8 cellular contexts compared by ENCODE assay signal in the genomic region with DNA sequence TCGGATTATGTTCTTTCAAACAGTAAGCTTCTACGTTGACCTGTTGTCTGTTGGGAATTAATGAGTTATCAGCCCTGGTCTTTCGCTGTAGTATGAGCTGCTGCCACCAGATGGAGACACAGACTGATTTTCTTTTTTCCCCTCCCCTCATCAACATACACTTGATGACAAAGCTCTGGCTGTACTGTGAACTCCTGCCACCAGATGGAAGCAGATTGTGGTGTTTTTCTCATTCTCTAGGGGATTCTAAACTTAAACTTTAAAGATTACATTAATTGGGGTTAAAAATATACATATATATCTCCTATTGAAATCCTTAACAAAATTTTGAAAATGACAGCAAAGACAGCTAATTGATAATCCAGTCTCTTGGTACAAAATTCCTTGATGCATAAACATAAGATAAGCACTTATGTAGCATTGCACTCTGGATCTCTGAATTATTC. TPM values are rescaled to one million over a fixed set of nuclear protein-coding genes. Genes with fewer than 3 reads are reported as not detected.
A peak's percentile ranks its signal among the peaks of the same experiment; 100 is the strongest.
DNase-seq lines count a peak whose midpoint lies in the region; ATAC-seq and TF ChIP-seq lines count a peak whose summit lies in the region.

No MANE protein-coding gene starts in this region.

- peaks cover 18% of the 10 kb centered on the region for H3K36me3 Mint-ChIP-seq in CD8-positive, alpha-beta T cell
- H3K36me3 Mint-ChIP-seq in activated CD4-positive, alpha-beta T cell treated with anti-CD3 and anti-CD28 coated beads, Interleukin-2, amount 10 ng/mL, durations not matched to agents 24 days and 14 days (ENCODE audit: low read depth): peaks cover 29% of the 10 kb centered on the region

- no peak overlapping the region for H3K4me3 Mint-ChIP-seq in CD8-positive, alpha-beta T cell
- no peak overlapping the region for H3K4me3 Mint-ChIP-seq in activated CD4-positive, alpha-beta T cell treated with anti-CD3 and anti-CD28 coated beads, Interleukin-2, amount 10 ng/mL, durations not matched to agents 24 days and 14 days

- WGBS in lower leg skin, 2 donors: 7 to 11% methylated on average over 3 of the region's 3 CpGs

- no peak for TF ChIP-seq POLR2A in lower leg skin (IDR thresholded peaks at IDR 0.05)

- H3K27ac Mint-ChIP-seq in CD8-positive, alpha-beta T cell: no peak overlapping the region
- H3K27ac Mint-ChIP-seq in activated CD4-positive, alpha-beta T cell treated with anti-CD3 and anti-CD28 coated beads, Interleukin-2, amount 10 ng/mL, durations not matched to agents 24 days and 14 days: peak overlapping the region; percentile 61

- H3K27me3 ChIP-seq in CD8-positive, alpha-beta T cell (ENCODE audit: insufficient read depth, low read length): no peaks in the 10 kb centered on the region

- peak; percentile 29 to 77 (median 54) for DNase-seq in CD8-positive, alpha-beta T cell
- peak; percentile 16 to 81 for DNase-seq in NCI-H524 (lab: John Stamatoyannopoulos, UW)
- peak; percentile 89 for DNase-seq in activated CD4-positive, alpha-beta T cell treated with anti-CD3 and anti-CD28 coated beads, Interleukin-2, amount 10 ng/mL, durations not matched to agents 24 days and 14 days
- no peak for DNase-seq in coronary artery (ENCODE audit: low spot score)
- peak; percentile 71 to 89 for DNase-seq in lower leg skin (ENCODE audit: low spot score in 2 of 2)
- DNase-seq in stimulated activated CD8-positive, alpha-beta memory T cell treated with anti-CD3 and anti-CD28 coated beads, Interleukin-15, amount 100 ng/mL, for 1 hour (ENCODE audit: low read depth): peak; percentile 23

- intact Hi-C loops in CD8-positive, alpha-beta T cell (cut with DNase I, micrococcal nuclease): loop anchor here (1.0 to 10.0 kb wide), 6 partner anchors 147 to 1329 kb away; a partner anchor contains a TSS
- intact Hi-C loops in activated CD4-positive, alpha-beta T cell treated with anti-CD3 and anti-CD28 coated beads, Interleukin-2, amount 10 ng/mL, durations not matched to agents 24 days and 14 days (cut with micrococcal nuclease): loop anchor here (1.0 to 5.0 kb wide), 4 partner anchors 151 to 1332 kb away; no protein-coding TSS in a partner anchor
- intact Hi-C loops in lower leg skin (cut with DNase I; ENCODE audit: low total_unique reads): loop anchor here (10.0 kb wide), 1 partner anchor 209 kb away; no protein-coding TSS in a partner anchor

- no peaks in the 10 kb centered on the region for H3K27me3 Mint-ChIP-seq in CD8-positive, alpha-beta T cell (ENCODE audit: low read depth)
- no peaks in the 10 kb centered on the region for H3K27me3 Mint-ChIP-seq in activated CD4-positive, alpha-beta T cell treated with anti-CD3 and anti-CD28 coated beads, Interleukin-2, amount 10 ng/mL, durations not matched to agents 24 days and 14 days

- ATAC-seq in CD8-positive, alpha-beta T cell: peak; percentile 98
- ATAC-seq in GM19438 (IDR thresholded peaks at IDR 0.05; ENCODE audit: low read depth, unreplicated experiment) (peak; percentile 94), HG03460 (IDR thresholded peaks at IDR 0.05; ENCODE audit: unreplicated experiment) (peak; percentile 91)

- no peak overlapping the region for H3K27ac ChIP-seq in CD8-positive, alpha-beta T cell (ENCODE audit: low read depth, low read length)
- no peak overlapping the region for H3K27ac ChIP-seq in coronary artery

- H3K9me3 Mint-ChIP-seq in CD8-positive, alpha-beta T cell: no peaks in the 10 kb centered on the region
- H3K9me3 Mint-ChIP-seq in activated CD4-positive, alpha-beta T cell treated with anti-CD3 and anti-CD28 coated beads, Interleukin-2, amount 10 ng/mL, durations not matched to agents 24 days and 14 days: no peaks in the 10 kb centered on the region

- H3K9me3 ChIP-seq in CD8-positive, alpha-beta T cell (ENCODE audit: low read length): no peaks in the 10 kb centered on the region

- H3K4me1 Mint-ChIP-seq in CD8-positive, alpha-beta T cell (ENCODE audit: low read depth): peaks cover 6% of the 10 kb centered on the region
- peaks cover 14% of the 10 kb centered on the region for H3K4me1 Mint-ChIP-seq in activated CD4-positive, alpha-beta T cell treated with anti-CD3 and anti-CD28 coated beads, Interleukin-2, amount 10 ng/mL, durations not matched to agents 24 days and 14 days

- CTCF ChIA-PET in CD8-positive, alpha-beta T cell (lab: Charles Lee): interaction anchor here (0.6 to 2.4 kb wide), 26 partner anchors 10 to 762 kb away, joined by 3 to 23 read pairs (median 4); no protein-coding TSS in a partner anchor

- POLR2A ChIA-PET in CD8-positive, alpha-beta T cell (lab: Charles Lee): interaction anchor here (1.4 kb wide), 1 partner anchor 44 kb away, joined by 3 read pairs; no protein-coding TSS in a partner anchor

- no peaks in the 10 kb centered on the region for H3K36me3 ChIP-seq in CD8-positive, alpha-beta T cell (ENCODE audit: insufficient read depth, low read length)

- no peaks in the 10 kb centered on the region for H3K4me1 ChIP-seq in CD8-positive, alpha-beta T cell (ENCODE audit: insufficient read depth, low read length)

- H3K4me3 ChIP-seq in CD8-positive, alpha-beta T cell (ENCODE audit: low read depth, low read length): no peak overlapping the region
- no peak overlapping the region for H3K4me3 ChIP-seq in coronary artery
- H3K4me3 ChIP-seq in lower leg skin (ENCODE audit: low read depth, poor library complexity, severe bottlenecking): no peak overlapping the region

- TF ChIP-seq CTCF in CD8-positive, alpha-beta T cell (IDR thresholded peaks at IDR 0.05): peak; percentile 71
- TF ChIP-seq CTCF in coronary artery (IDR thresholded peaks at IDR 0.05) (peak; percentile 82), lower leg skin (IDR thresholded peaks at IDR 0.05) (peak in 1 of 3 donors; percentile 57)

RNA-seq across cellular contexts. Expression of a gene that starts 44.8 kb away (rescaled TPM):
- total RNA-seq in CD8-positive, alpha-beta T cell: 10 to 100 TPM; 17.9 to 19.1 TPM
- 161 and 162 TPM in 2 replicates for total RNA-seq in activated CD4-positive, alpha-beta T cell treated with anti-CD3 and anti-CD28 coated beads, Interleukin-2, amount 10 ng/mL, durations not matched to agents 24 days and 14 days
- 10 to 100 TPM; 20.2 to 30.6 (median 24.0) TPM for total RNA-seq in lower leg skin

RNA-seq across cellular contexts. Expression of a gene that starts 46.8 kb away (rescaled TPM):
- total RNA-seq in CD8-positive, alpha-beta T cell: under 1 TPM; 0.39 to 0.41 TPM
- 13.2 and 13.4 TPM in 2 replicates for total RNA-seq in activated CD4-positive, alpha-beta T cell treated with anti-CD3 and anti-CD28 coated beads, Interleukin-2, amount 10 ng/mL, durations not matched to agents 24 days and 14 days
- 1 to 10 TPM in 1 of 4 donors, under 1 TPM in 2, not detected in 1; 0.08 to 1.6 (median 0.10) TPM for total RNA-seq in lower leg skin
